17 cellular contexts compared by ENCODE assay signal in the genomic region with DNA sequence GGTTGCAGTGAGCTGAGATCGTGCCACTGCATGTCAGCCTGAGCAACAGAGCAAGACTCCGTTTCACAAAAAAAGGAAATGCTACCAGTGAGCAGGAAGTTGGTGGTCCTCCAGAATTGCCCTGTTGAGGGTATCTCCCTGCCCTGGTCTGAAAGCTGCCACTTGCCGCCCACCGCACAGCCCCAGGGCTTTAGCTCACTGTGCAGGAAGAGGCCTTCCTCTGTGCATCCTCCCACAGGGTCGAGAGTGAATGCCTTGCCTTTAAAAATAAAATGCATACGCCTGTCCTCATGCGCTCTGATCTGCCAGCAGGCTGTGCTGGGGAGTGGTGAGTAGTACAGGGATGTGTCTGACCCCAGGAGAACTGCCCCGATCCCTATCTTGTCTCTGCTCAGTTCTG.
DNase-seq lines count a peak whose midpoint lies in the region; ATAC-seq and TF ChIP-seq lines count a peak whose summit lies in the region.
"Had no signal": no experiment of that assay in that cellular context is flagged by ENCODE, and none has a peak within 500 bp of the region (broad histone marks: within the 10 kb centered on the region; RNA-seq: fewer than 3 reads in every experiment).

No MANE protein-coding gene starts in this region.

- POLR2A ChIA-PET in naive thymus-derived CD4-positive, alpha-beta T cell (lab: Charles Lee) = no interaction called here

- H2AFZ ChIP-seq in GM23338 (peak overlapping the region; percentile 38; the same call in 1 of the 2 replicates), SU-DHL-6 (ENCODE audit: low read depth, low read length, severe bottlenecking) (peak overlapping the region; percentile 69)

- H3K4me1 Mint-ChIP-seq in GM23338 = peaks cover 3% of the 10 kb centered on the region; the same call in 1 of the 3 replicates
- H3K4me1 Mint-ChIP-seq in naive thymus-derived CD4-positive, alpha-beta T cell = peaks cover 0 to 9% (median 4%) of the 10 kb centered on the region in 7 donors

- H3K4me1 ChIP-seq in GM23338 (ENCODE audit: insufficient read depth) = no peaks in the 10 kb centered on the region
- no peaks in the 10 kb centered on the region for H3K4me1 ChIP-seq in naive thymus-derived CD4-positive, alpha-beta T cell (ENCODE audit: control insufficient read depth in 2 of 2, insufficient read depth in 2 of 2, low read length in 2 of 2)

- DNase-seq in ELF-1 (ENCODE audit: low read depth, low spot score) (peak; percentile 43), GM23338 (ENCODE audit: low spot score) (no peak), NCI-H2171 treated with DMSO at 0.1 percent for 48 hours (lab: John Stamatoyannopoulos, UW) (no peak)
- no peak for DNase-seq in naive thymus-derived CD4-positive, alpha-beta T cell
- DNase-seq in activated CD4-positive, CD25-positive, alpha-beta regulatory T cell treated with anti-CD3 and anti-CD28 coated beads, Interleukin-2, amount 50 U/mL, for 72 hours = no peak
- DNase-seq: activated CD4-positive, alpha-beta T cell treated with anti-CD3 and anti-CD28 coated beads, Interleukin-2, amount 50 U/mL, for 4 hours; aorta; C1 segment of cervical spinal cord; foreskin fibroblast; natural killer cell; NCI-H1694 treated with DMSO at 0.1 percent for 48 hours; NCI-H510A treated with DMSO at 0.1 percent for 48 hours; T1000 had no signal

- H3K4me3 ChIP-seq in GM23338 (no peak overlapping the region), SU-DHL-6 (ENCODE audit: insufficient read depth, low read length, poor library complexity, severe bottlenecking) (peak overlapping the region; percentile 14)
- no peak overlapping the region for H3K4me3 ChIP-seq in naive thymus-derived CD4-positive, alpha-beta T cell (ENCODE audit: low read length)
- H3K4me3 ChIP-seq: lung, suprapubic skin had no signal

- H3K4me2 ChIP-seq in GM23338 (no peak overlapping the region), SU-DHL-6 (ENCODE audit: low read depth, low read length, poor library complexity, severe bottlenecking) (peak overlapping the region; percentile 50)

- no peaks in the 10 kb centered on the region for H3K36me3 Mint-ChIP-seq in GM23338 (ENCODE audit: low read depth)
- peaks cover 0 to 13% (median 0%) of the 10 kb centered on the region in 5 donors for H3K36me3 Mint-ChIP-seq in naive thymus-derived CD4-positive, alpha-beta T cell
- H3K36me3 Mint-ChIP-seq: natural killer cell had no signal

- no peaks in the 10 kb centered on the region for H3K36me3 ChIP-seq in GM23338 (ENCODE audit: insufficient read depth)
- no peaks in the 10 kb centered on the region for H3K36me3 ChIP-seq in SU-DHL-6 (ENCODE audit: low read length)
- no peaks in the 10 kb centered on the region for H3K36me3 ChIP-seq in naive thymus-derived CD4-positive, alpha-beta T cell (ENCODE audit: control insufficient read depth in 2 of 3, insufficient read depth in 3 of 3, low read length in 3 of 3)
- H3K36me3 ChIP-seq: suprapubic skin had no signal

- intact Hi-C loops in naive thymus-derived CD4-positive, alpha-beta T cell (cut with micrococcal nuclease) = no loop called here

- H3K27me3 ChIP-seq in GM23338 (ENCODE audit: insufficient read depth) (no peaks in the 10 kb centered on the region), SU-DHL-6 (ENCODE audit: low read length) (no peaks in the 10 kb centered on the region)
- no peaks in the 10 kb centered on the region for H3K27me3 ChIP-seq in naive thymus-derived CD4-positive, alpha-beta T cell (ENCODE audit: control insufficient read depth in 2 of 2, insufficient read depth in 2 of 2, low read length in 2 of 2)
- H3K27me3 ChIP-seq: suprapubic skin had no signal

- H3K9me2 ChIP-seq in GM23338 (ENCODE audit: insufficient read depth) (no peaks in the 10 kb centered on the region), SU-DHL-6 (replicated peaks; ENCODE audit: insufficient read depth, low read length) (no peaks in the 10 kb centered on the region)

- ATAC-seq in GM23338 (peak; percentile 66; the same call in 2 of the 3 replicates), GM21360 (IDR thresholded peaks at IDR 0.05; ENCODE audit: unreplicated experiment) (no peak)
- peak; percentile 18 for ATAC-seq in naive thymus-derived CD4-positive, alpha-beta T cell

- H3F3A ChIP-seq in GM23338 (replicated peaks; ENCODE audit: low read depth) (no peaks in the 10 kb centered on the region), SU-DHL-6 (ENCODE audit: insufficient read depth) (no peaks in the 10 kb centered on the region)

- H3K27me3 Mint-ChIP-seq in GM23338 (ENCODE audit: insufficient read depth, low read depth, poor library complexity) = peaks cover 8% of the 10 kb centered on the region
- no peaks in the 10 kb centered on the region for H3K27me3 Mint-ChIP-seq in naive thymus-derived CD4-positive, alpha-beta T cell

- CTCF ChIA-PET in naive thymus-derived CD4-positive, alpha-beta T cell (lab: Charles Lee) = no interaction called here

- peak overlapping the region; percentile 40 for H3K9ac ChIP-seq in SU-DHL-6 (ENCODE audit: low read length)

- no peak overlapping the region for H3K27ac ChIP-seq in GM23338 (ENCODE audit: low read depth)
- H3K27ac ChIP-seq in SU-DHL-6 (ENCODE audit: low read depth, low read length) = peak overlapping the region; percentile 12
- no peak overlapping the region for H3K27ac ChIP-seq in naive thymus-derived CD4-positive, alpha-beta T cell (ENCODE audit: low read depth, low read length)

- no peak overlapping the region for H3K27ac Mint-ChIP-seq in GM23338
- H3K27ac Mint-ChIP-seq in naive thymus-derived CD4-positive, alpha-beta T cell = peak overlapping the region in 2 of 9 donors; percentile 6 to 39

- no peaks in the 10 kb centered on the region; the same call in 2 of the 3 replicates for H3K9me3 Mint-ChIP-seq in GM23338
- H3K9me3 Mint-ChIP-seq in naive thymus-derived CD4-positive, alpha-beta T cell = peaks cover 0 to 4% (median 0%) of the 10 kb centered on the region in 11 donors
- H3K9me3 Mint-ChIP-seq: natural killer cell had no signal

- H3K9me3 ChIP-seq in SU-DHL-6 (ENCODE audit: insufficient read depth, low read length) = no peaks in the 10 kb centered on the region
- H3K9me3 ChIP-seq in naive thymus-derived CD4-positive, alpha-beta T cell (ENCODE audit: control insufficient read depth in 2 of 3, low read length in 3 of 3) = no peaks in the 10 kb centered on the region
- H3K9me3 ChIP-seq: suprapubic skin had no signal

- no peak overlapping the region for H3K4me3 Mint-ChIP-seq in GM23338
- no peak overlapping the region for H3K4me3 Mint-ChIP-seq in naive thymus-derived CD4-positive, alpha-beta T cell
- H3K4me3 Mint-ChIP-seq: natural killer cell had no signal

- H4K20me1 ChIP-seq in GM23338 (replicated peaks; ENCODE audit: insufficient read depth) (no peaks in the 10 kb centered on the region), SU-DHL-6 (ENCODE audit: low read depth, low read length) (no peaks in the 10 kb centered on the region)

- TF ChIP-seq CTCF in GM23338 (conservative IDR thresholded peaks at IDR 0.05; ENCODE audit: low read depth in 2 of 2) = 0 out of 4 replicates have a peak, but pooled peaks of 1 of the 2 experiments have one; percentile 24
- no peak for TF ChIP-seq CTCF in SU-DHL-6 (IDR thresholded peaks at IDR 0.05; ENCODE audit: insufficient read depth, low read length, poor library complexity, severe bottlenecking)

- H3K79me2 ChIP-seq in GM23338 (replicated peaks; ENCODE audit: insufficient read depth) (no peaks in the 10 kb centered on the region), SU-DHL-6 (ENCODE audit: insufficient read depth, low read length) (no peaks in the 10 kb centered on the region)

TF ChIP-seq in GM23338, 12 proteins besides CTCF, POLR2A, EP300 and RAD21 (continues in another document):
- TF ChIP-seq POLR2AphosphoS5 (IDR thresholded peaks at IDR 0.05; ENCODE audit: low read depth) (no peak), ETS1 (IDR thresholded peaks at IDR 0.05) (no peak), REST (IDR thresholded peaks at IDR 0.05; ENCODE audit: unreplicated experiment) (no peak)
